ENCODE assay signal across 1 cellular context in genomic region chr6:30511147-30511546, GRCh38.
TF ChIP-seq lines count a peak whose summit lies in the region.

No MANE protein-coding gene starts in this region.

TF ChIP-seq in endothelial cell of umbilical vein, 7 proteins besides CTCF, POLR2A, EP300 and RAD21:
- TF ChIP-seq, protein P1, sequence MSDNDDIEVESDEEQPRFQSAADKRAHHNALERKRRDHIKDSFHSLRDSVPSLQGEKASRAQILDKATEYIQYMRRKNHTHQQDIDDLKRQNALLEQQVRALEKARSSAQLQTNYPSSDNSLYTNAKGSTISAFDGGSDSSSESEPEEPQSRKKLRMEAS (IDR thresholded peaks at IDR 0.05; ENCODE audit: insufficient read depth, insufficient read length) = no peak
- TF ChIP-seq POLR2AphosphoS5 (IDR thresholded peaks at IDR 0.05; ENCODE audit: insufficient read depth, low read depth, low read length) = no peak
- no peak for TF ChIP-seq FOS (IDR thresholded peaks at IDR 0.05; ENCODE audit: borderline replicate concordance, insufficient read depth, low read length)
- TF ChIP-seq JUN (IDR thresholded peaks at IDR 0.05; ENCODE audit: borderline replicate concordance, insufficient read depth, insufficient read length, low read depth) = no peak
- TF ChIP-seq GATA2 (IDR thresholded peaks at IDR 0.05; ENCODE audit: insufficient read depth, insufficient read length, low read depth, low read length) = no peak
- TF ChIP-seq EZH2 (IDR thresholded peaks at IDR 0.05; ENCODE audit: borderline replicate concordance, low read depth, low read length, severe bottlenecking) = no peak
- TF ChIP-seq MYC (IDR thresholded peaks at IDR 0.05; ENCODE audit: low read depth, low read length) = no peak
